23 cellular contexts compared by ENCODE assay signal in genomic region chr6:37340639-37340943, GRCh38.
"Had no signal": no experiment of that assay in that cellular context is flagged by ENCODE, and none has a peak within 500 bp of the region (broad histone marks: within the 10 kb centered on the region; RNA-seq: fewer than 3 reads in every experiment).

No MANE protein-coding gene starts in this region.

- H3K27me3 ChIP-seq: gastrocnemius medialis, pancreas, thyroid gland had no signal

- H3K9me3 Mint-ChIP-seq: immature natural killer cell, naive B cell, nephron, type B pancreatic cell had no signal

- ATAC-seq: esophagus mucosa, left cardiac atrium, pancreas, sciatic nerve had no signal

- H3K4me1 ChIP-seq: left ventricle myocardium inferior, pancreas, thyroid gland had no signal

- H3K27ac Mint-ChIP-seq: immature natural killer cell, naive B cell, type B pancreatic cell had no signal

- H3K36me3 Mint-ChIP-seq: type B pancreatic cell had no signal

- H3K4me3 ChIP-seq: gastrocnemius medialis, left ventricle myocardium inferior, lung, pancreas, skin epidermis, thyroid gland had no signal

- DNase-seq: cortex of kidney; effector memory CD4-positive, alpha-beta T cell; gastrocnemius medialis; glutamatergic neuron; immature natural killer cell; kidney; left cardiac atrium; left ventricle myocardium inferior; mesendoderm; naive B cell; occipital lobe; pancreas; retina; stimulated activated CD4-positive, alpha-beta T cell treated with anti-CD3 and anti-CD28 coated beads, Interleukin-2, amount 100 ng/mL, for 24 hours; stimulated activated CD4-positive, alpha-beta T cell treated with anti-CD3 and anti-CD28 coated beads, Interleukin-4, amount 100 ng/mL, for 4 hours; stimulated activated naive CD4-positive, alpha-beta T cell treated with Interleukin-2 at 50 U/mL for 16 hours; thyroid gland had no signal

- H3K27ac ChIP-seq: gastrocnemius medialis, left ventricle myocardium inferior, pancreas, skin epidermis, thyroid gland had no signal

- H3K4me3 Mint-ChIP-seq: immature natural killer cell, naive B cell, nephron, type B pancreatic cell had no signal

- H3K9me3 ChIP-seq: gastrocnemius medialis, left ventricle myocardium inferior, pancreas, thyroid gland had no signal

- H3K4me1 Mint-ChIP-seq: immature natural killer cell, naive B cell, nephron had no signal

- H3K36me3 ChIP-seq: gastrocnemius medialis, left ventricle myocardium inferior, pancreas, thyroid gland had no signal
